In genomic region chr2:64675860-64676259, GRCh38 we compare ENCODE assay signal across 8 cellular contexts. TPM values are rescaled to one million over a fixed set of nuclear protein-coding genes. Genes with fewer than 3 reads are reported as not detected.
DNase-seq lines count a peak whose midpoint lies in the region; ATAC-seq and TF ChIP-seq lines count a peak whose summit lies in the region.

No MANE protein-coding gene starts in this region.

- H3K27me3 ChIP-seq in stomach, result no peaks in the 10 kb centered on the region

- H3K4me1 Mint-ChIP-seq in natural killer cell, result peaks cover 8 to 10% of the 10 kb centered on the region in 2 donors

- ATAC-seq in HG02759 (IDR thresholded peaks at IDR 0.05; ENCODE audit: unreplicated experiment), result peak; percentile 56
- no peak for ATAC-seq in HG02588 (IDR thresholded peaks at IDR 0.05; ENCODE audit: unreplicated experiment)
- ATAC-seq in natural killer cell, result no peak

- no peak overlapping the region for H3K27ac ChIP-seq in stomach

- no peak for TF ChIP-seq EP300 in stomach (IDR thresholded peaks at IDR 0.05)

- peak; percentile 63 to 74 for DNase-seq in activated CD4-positive, alpha-beta T cell treated with anti-CD3 and anti-CD28 coated beads for 4 hours
- DNase-seq in epithelial cell of esophagus (ENCODE audit: low read depth) (peak; percentile 85), stomach (no peak), dermis blood vessel endothelial cell (no peak), natural killer cell (no peak)
- DNase-seq in stimulated activated CD4-positive, alpha-beta T cell treated with anti-CD3 and anti-CD28 coated beads, TNF-alpha, amount 100 ng/mL, for 24 hours (ENCODE audit: low read depth in 3 of 3), result peak; percentile 60 to 72 (median 72)

- H3K36me3 Mint-ChIP-seq in natural killer cell, result no peaks in the 10 kb centered on the region

- no peak for TF ChIP-seq POLR2A in stomach (IDR thresholded peaks at IDR 0.05)

- H3K9me3 Mint-ChIP-seq in natural killer cell, result no peaks in the 10 kb centered on the region

- H3K4me3 Mint-ChIP-seq in natural killer cell, result no peak overlapping the region

- no peaks in the 10 kb centered on the region for H3K36me3 ChIP-seq in stomach

- TF ChIP-seq CTCF in epithelial cell of esophagus (IDR thresholded peaks at IDR 0.05; ENCODE audit: insufficient read depth, low read depth, low read length, missing control alignments) (no peak), stomach (IDR thresholded peaks at IDR 0.05) (no peak), natural killer cell (IDR thresholded peaks at IDR 0.05) (no peak)

- no peak overlapping the region for H3K27ac Mint-ChIP-seq in natural killer cell

- H3K4me1 ChIP-seq in stomach, result peaks cover 0 to 7% (median 1%) of the 10 kb centered on the region in 4 donors

- H3K27me3 Mint-ChIP-seq in natural killer cell (ENCODE audit: low read depth in 2 of 2), result no peaks in the 10 kb centered on the region

- intact Hi-C loops in stomach (cut with DNase I; ENCODE audit: low total_unique reads) (no loop called here), natural killer cell (cut with micrococcal nuclease) (no loop called here)

- no peak overlapping the region for H3K4me3 ChIP-seq in epithelial cell of esophagus (ENCODE audit: low read length)
- no peak overlapping the region for H3K4me3 ChIP-seq in stomach

- no peaks in the 10 kb centered on the region for H3K9me3 ChIP-seq in stomach

- 77 to 91% (median 79%) methylated on average over 5 of the region's 5 CpGs for WGBS in stomach, 5 donors

RNA-seq across cellular contexts. Expression of gene SERTAD2, which starts 22.1 kb away (rescaled TPM):
- 10 to 100 TPM in 2 of 5 donors, 1 to 10 TPM in 3; 2.0 to 11.9 (median 9.3) TPM for total RNA-seq in stomach
- 1 to 10 TPM; 2.9 to 7.2 (median 5.7) TPM for polyA plus RNA-seq in stomach
- 6.6 and 9.5 TPM in 2 replicates for total RNA-seq in dermis blood vessel endothelial cell
- 10 to 100 TPM; 45.6 to 71.2 (median 55.8) TPM for total RNA-seq in natural killer cell

Comparison
In these comparisons a context has a peak if more than half of its experiments do, and no peak if none do; other contexts are left out.
1. DNase-seq: peak in activated CD4-positive, alpha-beta T cell treated with anti-CD3 and anti-CD28 coated beads for 4 hours (2 of 2), epithelial cell of esophagus (single experiment) and stimulated activated CD4-positive, alpha-beta T cell treated with anti-CD3 and anti-CD28 coated beads, TNF-alpha, amount 100 ng/mL, for 24 hours (3 of 3); none in stomach (single experiment), dermis blood vessel endothelial cell (single experiment) and natural killer cell (single experiment).